1 cellular context compared by ENCODE assay signal in genomic region chr3:119676771-119677640, GRCh38.
TF ChIP-seq lines count a peak whose summit lies in the region.

COX17 (minus strand) TSS chr3:119677406; CDS start chr3:119677310, 96 bp downstream.

TF ChIP-seq in K562, 482 proteins besides CTCF, POLR2A, EP300 and RAD21 (continued from another document and continues in another):
- TF ChIP-seq, protein P1, sequence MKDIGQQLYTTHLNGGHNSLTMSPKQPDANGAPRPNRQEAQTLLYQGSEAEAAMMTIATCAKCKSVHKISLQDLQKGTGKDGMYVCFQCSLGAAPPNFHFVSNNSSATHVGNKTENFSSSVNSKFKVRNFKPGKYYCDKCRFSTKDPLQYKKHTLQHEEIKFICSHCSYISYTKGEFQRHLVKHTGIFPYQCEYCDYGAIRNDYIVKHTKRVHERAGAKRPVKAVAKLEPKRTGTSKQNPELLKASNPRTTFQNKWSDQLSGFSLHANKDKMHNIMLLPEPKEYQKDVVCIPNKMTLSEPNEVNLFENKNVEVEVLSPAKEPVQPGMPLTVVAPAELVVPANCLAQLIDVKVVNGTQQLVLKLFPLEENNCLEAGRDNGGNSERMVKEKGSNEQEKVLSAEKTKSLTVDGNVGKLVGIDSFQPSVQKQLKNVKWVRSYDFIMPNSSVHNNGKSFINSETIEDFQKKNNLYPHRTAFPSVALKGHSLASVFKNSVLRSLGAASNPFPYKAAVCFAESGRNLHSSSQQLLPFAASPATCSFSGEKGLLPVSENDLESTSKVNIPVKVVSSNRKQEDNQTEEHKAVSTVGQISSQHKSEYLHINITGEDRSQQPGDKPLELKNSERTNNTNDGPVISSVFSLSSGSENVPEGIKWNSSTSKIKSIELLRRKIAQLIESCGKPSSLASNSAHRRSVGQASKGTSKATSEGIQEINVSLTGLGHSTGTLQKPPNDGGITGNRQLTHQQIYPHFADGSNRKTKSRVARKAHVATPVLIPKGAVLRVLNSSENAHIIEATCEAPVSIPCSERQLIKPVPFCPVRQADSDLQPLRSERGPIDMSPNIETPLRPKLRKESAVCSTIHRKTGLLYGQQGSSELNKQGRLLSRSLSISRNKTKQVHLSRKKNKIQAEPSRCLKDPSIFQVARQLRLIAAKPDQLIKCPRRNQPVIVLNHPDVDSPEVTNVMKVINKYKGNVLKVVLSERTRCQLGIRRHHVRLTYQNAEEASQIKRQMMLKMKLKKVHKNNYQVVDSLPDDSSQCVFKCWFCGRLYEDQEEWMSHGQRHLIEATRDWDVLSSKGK (CRISPR knock-in tag; IDR thresholded peaks at IDR 0.05) = no peak
- TF ChIP-seq FOXK2 (conservative IDR thresholded peaks at IDR 0.05 in 1 of 2, IDR thresholded peaks at IDR 0.05 in 1 of 2; ENCODE audit: low read depth in 2 of 2) = peak; percentile 45 to 68; a peak in 3 of 4 replicates
- TF ChIP-seq ZBTB7A (IDR thresholded peaks at IDR 0.05; ENCODE audit: borderline replicate concordance, control insufficient read depth, low read depth, low read length) = no peak
- TF ChIP-seq E2F4 (CRISPR knock-in tag; IDR thresholded peaks at IDR 0.05; ENCODE audit: low read depth) = no peak
- TF ChIP-seq EWSR1 (IDR thresholded peaks at IDR 0.05; ENCODE audit: borderline replicate concordance, low read depth, partially characterized antibody) = no peak
- TF ChIP-seq MAFF (IDR thresholded peaks at IDR 0.05; ENCODE audit: low read length) = no peak
- no peak for TF ChIP-seq SMAD2 (IDR thresholded peaks at IDR 0.05; ENCODE audit: low read depth, low read length)
- TF ChIP-seq CAMTA2 (CRISPR knock-in tag; conservative IDR thresholded peaks at IDR 0.05) = no peak
- no peak for TF ChIP-seq RFX1 (IDR thresholded peaks at IDR 0.05)
- TF ChIP-seq, protein P2, sequence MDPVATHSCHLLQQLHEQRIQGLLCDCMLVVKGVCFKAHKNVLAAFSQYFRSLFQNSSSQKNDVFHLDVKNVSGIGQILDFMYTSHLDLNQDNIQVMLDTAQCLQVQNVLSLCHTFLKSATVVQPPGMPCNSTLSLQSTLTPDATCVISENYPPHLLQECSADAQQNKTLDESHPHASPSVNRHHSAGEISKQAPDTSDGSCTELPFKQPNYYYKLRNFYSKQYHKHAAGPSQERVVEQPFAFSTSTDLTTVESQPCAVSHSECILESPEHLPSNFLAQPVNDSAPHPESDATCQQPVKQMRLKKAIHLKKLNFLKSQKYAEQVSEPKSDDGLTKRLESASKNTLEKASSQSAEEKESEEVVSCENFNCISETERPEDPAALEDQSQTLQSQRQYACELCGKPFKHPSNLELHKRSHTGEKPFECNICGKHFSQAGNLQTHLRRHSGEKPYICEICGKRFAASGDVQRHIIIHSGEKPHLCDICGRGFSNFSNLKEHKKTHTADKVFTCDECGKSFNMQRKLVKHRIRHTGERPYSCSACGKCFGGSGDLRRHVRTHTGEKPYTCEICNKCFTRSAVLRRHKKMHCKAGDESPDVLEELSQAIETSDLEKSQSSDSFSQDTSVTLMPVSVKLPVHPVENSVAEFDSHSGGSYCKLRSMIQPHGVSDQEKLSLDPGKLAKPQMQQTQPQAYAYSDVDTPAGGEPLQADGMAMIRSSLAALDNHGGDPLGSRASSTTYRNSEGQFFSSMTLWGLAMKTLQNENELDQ (CRISPR knock-in tag; IDR thresholded peaks at IDR 0.05; ENCODE audit: borderline replicate concordance) = no peak
- no peak for TF ChIP-seq BRD9 (IDR thresholded peaks at IDR 0.05; ENCODE audit: low read depth, partially characterized antibody)
- TF ChIP-seq ZNF76 (CRISPR knock-in tag; IDR thresholded peaks at IDR 0.05; ENCODE audit: borderline replicate concordance) = 0 out of 2 replicates have a peak, but pooled peaks have one; percentile 44
- TF ChIP-seq, protein P3, sequence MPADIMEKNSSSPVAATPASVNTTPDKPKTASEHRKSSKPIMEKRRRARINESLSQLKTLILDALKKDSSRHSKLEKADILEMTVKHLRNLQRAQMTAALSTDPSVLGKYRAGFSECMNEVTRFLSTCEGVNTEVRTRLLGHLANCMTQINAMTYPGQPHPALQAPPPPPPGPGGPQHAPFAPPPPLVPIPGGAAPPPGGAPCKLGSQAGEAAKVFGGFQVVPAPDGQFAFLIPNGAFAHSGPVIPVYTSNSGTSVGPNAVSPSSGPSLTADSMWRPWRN (IDR thresholded peaks at IDR 0.05; ENCODE audit: low read depth) = no peak
- TF ChIP-seq SIRT6 (IDR thresholded peaks at IDR 0.05; ENCODE audit: low read depth, low read length) = no peak
- TF ChIP-seq ZNF3 (CRISPR knock-in tag; IDR thresholded peaks at IDR 0.05) = no peak
- TF ChIP-seq, protein P4, sequence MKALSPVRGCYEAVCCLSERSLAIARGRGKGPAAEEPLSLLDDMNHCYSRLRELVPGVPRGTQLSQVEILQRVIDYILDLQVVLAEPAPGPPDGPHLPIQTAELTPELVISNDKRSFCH (CRISPR knock-in tag; IDR thresholded peaks at IDR 0.05) = no peak
- TF ChIP-seq, protein P4 (tag; IDR thresholded peaks at IDR 0.05) = no peak
- TF ChIP-seq ZBTB43 (CRISPR knock-in tag; IDR thresholded peaks at IDR 0.05) = no peak
- no peak for TF ChIP-seq POLR3A (IDR thresholded peaks at IDR 0.05; ENCODE audit: borderline replicate concordance, extremely low read depth, insufficient read depth, insufficient read length)
- no peak for TF ChIP-seq BACH1 (tag; IDR thresholded peaks at IDR 0.05)
- no peak for TF ChIP-seq ZC3H4 (CRISPR knock-in tag; IDR thresholded peaks at IDR 0.05; ENCODE audit: borderline replicate concordance)
- no peak for TF ChIP-seq ZNF551 (CRISPR knock-in tag; IDR thresholded peaks at IDR 0.05)
- TF ChIP-seq GTF2F1 (IDR thresholded peaks at IDR 0.05; ENCODE audit: low read depth, low read length) = no peak
- TF ChIP-seq, protein P5, sequence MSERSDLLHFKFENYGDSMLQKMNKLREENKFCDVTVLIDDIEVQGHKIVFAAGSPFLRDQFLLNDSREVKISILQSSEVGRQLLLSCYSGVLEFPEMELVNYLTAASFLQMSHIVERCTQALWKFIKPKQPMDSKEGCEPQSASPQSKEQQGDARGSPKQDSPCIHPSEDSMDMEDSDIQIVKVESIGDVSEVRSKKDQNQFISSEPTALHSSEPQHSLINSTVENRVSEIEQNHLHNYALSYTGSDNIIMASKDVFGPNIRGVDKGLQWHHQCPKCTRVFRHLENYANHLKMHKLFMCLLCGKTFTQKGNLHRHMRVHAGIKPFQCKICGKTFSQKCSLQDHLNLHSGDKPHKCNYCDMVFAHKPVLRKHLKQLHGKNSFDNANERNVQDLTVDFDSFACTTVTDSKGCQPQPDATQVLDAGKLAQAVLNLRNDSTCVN (CRISPR knock-in tag; IDR thresholded peaks at IDR 0.05) = no peak
- peak in 1 of 2 experiments; percentile 70; a peak in 1 of 4 replicates for TF ChIP-seq FOXA3 (CRISPR knock-in tag; conservative IDR thresholded peaks at IDR 0.05 in 1 of 2, IDR thresholded peaks at IDR 0.05 in 1 of 2)
- no peak for TF ChIP-seq ZNF253 (CRISPR knock-in tag; conservative IDR thresholded peaks at IDR 0.05)
- TF ChIP-seq ZNF740 (CRISPR knock-in tag; IDR thresholded peaks at IDR 0.05) = peak; percentile 79
- TF ChIP-seq ZNF740 (tag; IDR thresholded peaks at IDR 0.05) = peak in 1 of 2 experiments; percentile 96; a peak in 2 of 4 replicates
- TF ChIP-seq, protein P6, sequence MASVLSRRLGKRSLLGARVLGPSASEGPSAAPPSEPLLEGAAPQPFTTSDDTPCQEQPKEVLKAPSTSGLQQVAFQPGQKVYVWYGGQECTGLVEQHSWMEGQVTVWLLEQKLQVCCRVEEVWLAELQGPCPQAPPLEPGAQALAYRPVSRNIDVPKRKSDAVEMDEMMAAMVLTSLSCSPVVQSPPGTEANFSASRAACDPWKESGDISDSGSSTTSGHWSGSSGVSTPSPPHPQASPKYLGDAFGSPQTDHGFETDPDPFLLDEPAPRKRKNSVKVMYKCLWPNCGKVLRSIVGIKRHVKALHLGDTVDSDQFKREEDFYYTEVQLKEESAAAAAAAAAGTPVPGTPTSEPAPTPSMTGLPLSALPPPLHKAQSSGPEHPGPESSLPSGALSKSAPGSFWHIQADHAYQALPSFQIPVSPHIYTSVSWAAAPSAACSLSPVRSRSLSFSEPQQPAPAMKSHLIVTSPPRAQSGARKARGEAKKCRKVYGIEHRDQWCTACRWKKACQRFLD (CRISPR knock-in tag; IDR thresholded peaks at IDR 0.05) = peak; percentile 20; the same call in 1 of the 2 replicates
- TF ChIP-seq ZNF764 (CRISPR knock-in tag; IDR thresholded peaks at IDR 0.05; ENCODE audit: low read depth) = no peak
- no peak for TF ChIP-seq TAF1 (IDR thresholded peaks at IDR 0.05; ENCODE audit: control insufficient read depth, extremely low read depth, insufficient read depth, low read length, severe bottlenecking)
- TF ChIP-seq CTBP1 (IDR thresholded peaks at IDR 0.05; ENCODE audit: borderline replicate concordance) = peak; percentile 49; the same call in 1 of the 2 replicates
- no peak for TF ChIP-seq ZNF717 (CRISPR knock-in tag; IDR thresholded peaks at IDR 0.05)
- TF ChIP-seq SAFB2 (IDR thresholded peaks at IDR 0.05; ENCODE audit: borderline replicate concordance, low read depth, low read length, severe bottlenecking) = no peak
- TF ChIP-seq TRIM28 (IDR thresholded peaks at IDR 0.05) = no peak
- no peak for TF ChIP-seq HNRNPK (IDR thresholded peaks at IDR 0.05; ENCODE audit: low read depth, low read length, poor library complexity, severe bottlenecking)
- no peak for TF ChIP-seq ZNF282 (CRISPR knock-in tag; IDR thresholded peaks at IDR 0.05)
- no peak for TF ChIP-seq NFXL1 (CRISPR knock-in tag; IDR thresholded peaks at IDR 0.05)
- TF ChIP-seq ZNF407 (IDR thresholded peaks at IDR 0.05; ENCODE audit: low read depth) = no peak
- TF ChIP-seq MAFK (IDR thresholded peaks at IDR 0.05; ENCODE audit: low read length) = no peak
